ENCODE assay signal across 10 cellular contexts in genomic region chr1:225851810-225852209, GRCh38. TPM values are rescaled to one million over a fixed set of nuclear protein-coding genes. Genes with fewer than 3 reads are reported as not detected.
DNase-seq lines count a peak whose midpoint lies in the region; ATAC-seq and TF ChIP-seq lines count a peak whose summit lies in the region.
"Had no signal": no experiment of that assay in that cellular context is flagged by ENCODE, and none has a peak within 500 bp of the region (broad histone marks: within the 10 kb centered on the region; RNA-seq: fewer than 3 reads in every experiment).

No MANE protein-coding gene starts in this region.

- DNase-seq in T-helper 1 cell (no peak), osteoblast (ENCODE audit: insufficient read length, low spot score, missing footprints) (peak; percentile 69), NCI-H2081 (lab: John Stamatoyannopoulos, UW) (no peak), UCSD-AML1 (lab: John Stamatoyannopoulos, UW; ENCODE audit: unreplicated experiment) (no peak)

- H3K27me3 ChIP-seq in OCI-LY1 (ENCODE audit: insufficient read depth, low read length) (no peaks in the 10 kb centered on the region), osteoblast (ENCODE audit: insufficient read depth, low read length) (no peaks in the 10 kb centered on the region)
- H3K27me3 ChIP-seq: gastroesophageal sphincter had no signal

- H3K9me3 Mint-ChIP-seq in T-helper 1 cell treated with Interleukin-12 subunit alpha and Interleukin-12 subunit beta and Interleukin-4 antibody, amounts not matched to agents 30 μg/mL and 1 μg/mL, for 36 hours, result no peaks in the 10 kb centered on the region

- H3K36me3 Mint-ChIP-seq in T-helper 1 cell treated with Interleukin-12 subunit alpha and Interleukin-12 subunit beta and Interleukin-4 antibody, amounts not matched to agents 30 μg/mL and 1 μg/mL, for 36 hours (ENCODE audit: low read depth), result peaks cover 51% of the 10 kb centered on the region

- TF ChIP-seq CTCF in OCI-LY1 (IDR thresholded peaks at IDR 0.05; ENCODE audit: low read length), result no peak
- no peak for TF ChIP-seq CTCF in osteoblast (IDR thresholded peaks at IDR 0.05; ENCODE audit: extremely low read depth, low read depth, low read length)

- no peak overlapping the region for H3K4me2 ChIP-seq in OCI-LY1 (ENCODE audit: low read length)
- no peak overlapping the region for H3K4me2 ChIP-seq in osteoblast (ENCODE audit: insufficient read depth, low read length)

- H3K9me3 ChIP-seq in OCI-LY1 (ENCODE audit: low read length) (no peaks in the 10 kb centered on the region; the same call in 1 of the 2 replicates), osteoblast (ENCODE audit: low read depth, low read length) (no peaks in the 10 kb centered on the region)
- H3K9me3 ChIP-seq: gastroesophageal sphincter had no signal

- H3K9ac ChIP-seq in OCI-LY1 (ENCODE audit: low read length), result no peak overlapping the region

- no peak overlapping the region for H3K4me3 Mint-ChIP-seq in T-helper 1 cell treated with Interleukin-12 subunit alpha and Interleukin-12 subunit beta and Interleukin-4 antibody, amounts not matched to agents 30 μg/mL and 1 μg/mL, for 36 hours

- H2AFZ ChIP-seq in OCI-LY1 (ENCODE audit: low read length), result no peak overlapping the region
- no peak overlapping the region for H2AFZ ChIP-seq in osteoblast (ENCODE audit: low read length)

- H3K79me2 ChIP-seq in OCI-LY1 (ENCODE audit: insufficient read depth, low read length) (no peaks in the 10 kb centered on the region), osteoblast (ENCODE audit: insufficient read depth, low read length) (no peaks in the 10 kb centered on the region)

- H3K36me3 ChIP-seq in OCI-LY1 (ENCODE audit: insufficient read depth, low read length), result peaks cover 4% of the 10 kb centered on the region; the same call in 1 of the 2 replicates
- H3K36me3 ChIP-seq in osteoblast (ENCODE audit: insufficient read depth, low read length), result peaks cover 28% of the 10 kb centered on the region

- H3F3A ChIP-seq in OCI-LY1 (ENCODE audit: insufficient read depth, low read length), result no peaks in the 10 kb centered on the region

- H3K4me3 ChIP-seq in OCI-LY1 (ENCODE audit: low read depth, low read length, poor library complexity, severe bottlenecking) (no peak overlapping the region), osteoblast (ENCODE audit: insufficient read depth, low read length) (no peak overlapping the region)
- H3K4me3 ChIP-seq: gastroesophageal sphincter had no signal

- ATAC-seq in HG02763 (IDR thresholded peaks at IDR 0.05; ENCODE audit: unreplicated experiment) (peak; percentile 55), GM19035 (IDR thresholded peaks at IDR 0.05; ENCODE audit: unreplicated experiment) (no peak)
- ATAC-seq: gastroesophageal sphincter had no signal

- peak overlapping the region; percentile 36 for H3K27ac Mint-ChIP-seq in T-helper 1 cell treated with Interleukin-12 subunit alpha and Interleukin-12 subunit beta and Interleukin-4 antibody, amounts not matched to agents 30 μg/mL and 1 μg/mL, for 36 hours

- H3K4me1 Mint-ChIP-seq in T-helper 1 cell treated with Interleukin-12 subunit alpha and Interleukin-12 subunit beta and Interleukin-4 antibody, amounts not matched to agents 30 μg/mL and 1 μg/mL, for 36 hours (ENCODE audit: low read depth), result peaks cover 28% of the 10 kb centered on the region

- peak overlapping the region; percentile 45 for H3K27ac ChIP-seq in OCI-LY1 (ENCODE audit: low read depth, low read length, poor library complexity, severe bottlenecking)
- no peak overlapping the region for H3K27ac ChIP-seq in osteoblast (ENCODE audit: low read depth, low read length)
- H3K27ac ChIP-seq: 22Rv1, gastroesophageal sphincter had no signal

- no peaks in the 10 kb centered on the region for H3K27me3 Mint-ChIP-seq in T-helper 1 cell treated with Interleukin-12 subunit alpha and Interleukin-12 subunit beta and Interleukin-4 antibody, amounts not matched to agents 30 μg/mL and 1 μg/mL, for 36 hours (ENCODE audit: low read depth)

- H4K20me1 ChIP-seq in OCI-LY1 (ENCODE audit: insufficient read depth, low read length) (no peaks in the 10 kb centered on the region), osteoblast (ENCODE audit: insufficient read depth, low read length) (no peaks in the 10 kb centered on the region)

- no peaks in the 10 kb centered on the region for H3K9me2 ChIP-seq in OCI-LY1 (ENCODE audit: low read depth, low read length)

- H3K4me1 ChIP-seq in OCI-LY1 (ENCODE audit: insufficient read depth, low read length, severe bottlenecking) (peaks cover 33% of the 10 kb centered on the region), osteoblast (ENCODE audit: insufficient read depth, low read length) (no peaks in the 10 kb centered on the region)

RNA-seq across cellular contexts. Expression of gene TMEM63A, which starts 30.4 kb away (rescaled TPM):
- 23.2 and 31.5 TPM in 2 replicates for total RNA-seq in osteoblast

RNA-seq across cellular contexts. Expression of gene LEFTY1, which starts 37.1 kb away (rescaled TPM):
- total RNA-seq in osteoblast, result under 0.01 TPM in 1 of 2 replicates, not detected in the other

RNA-seq across cellular contexts. Expression of gene EPHX1, which starts 41.9 kb away (rescaled TPM):
- total RNA-seq in osteoblast, result 67.0 and 77.2 TPM in 2 replicates
